In the genomic region with DNA sequence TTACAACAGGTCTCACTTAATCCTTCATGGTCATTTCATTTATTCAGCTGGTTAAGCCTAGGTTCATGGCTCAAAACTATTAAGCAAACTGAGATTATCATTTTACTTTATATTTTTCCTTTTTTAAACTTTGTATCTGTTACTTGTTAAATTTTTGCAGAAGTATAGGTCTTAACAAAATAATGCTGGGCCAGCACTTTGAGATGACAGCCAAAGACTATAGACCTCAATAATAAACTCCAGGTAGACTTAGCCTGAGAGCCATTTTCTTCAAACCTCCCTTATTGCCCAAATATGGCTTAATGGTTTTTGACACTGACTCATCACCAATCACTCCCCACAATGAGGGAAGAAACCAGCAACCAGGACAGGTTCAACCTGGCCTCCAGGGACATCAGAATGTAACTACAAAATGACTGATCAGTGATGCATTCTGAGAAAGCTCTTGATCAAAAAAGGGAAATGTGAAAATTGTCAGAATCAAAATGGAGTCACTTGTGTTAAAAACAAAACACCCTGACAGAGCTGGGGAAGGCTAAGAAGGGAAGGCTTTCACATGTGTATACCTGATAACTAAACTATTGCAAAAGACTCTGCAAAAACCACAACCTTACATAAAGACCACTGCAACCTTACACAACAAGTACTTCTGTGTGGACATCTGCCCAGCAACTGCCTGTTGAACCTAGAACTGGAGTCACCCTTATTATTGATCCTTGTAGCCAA, we compare ENCODE assay signal across 1 cellular context.
TF ChIP-seq lines count a peak whose summit lies in the region.

No MANE protein-coding gene starts in this region.

TF ChIP-seq in HepG2, 621 proteins besides CTCF, POLR2A, EP300 and RAD21 (continued from another document):
- TF ChIP-seq CEBPB (IDR thresholded peaks at IDR 0.05; ENCODE audit: borderline replicate concordance, low read depth, low read length) (peak; percentile 95), THAP11 (CRISPR knock-in tag; IDR thresholded peaks at IDR 0.05) (peak; percentile 84), TMF1 (CRISPR knock-in tag; IDR thresholded peaks at IDR 0.05; ENCODE audit: low read depth) (no peak), ZNF331 (CRISPR knock-in tag; IDR thresholded peaks at IDR 0.05) (peak; percentile 97), FOXA3 (CRISPR knock-in tag; IDR thresholded peaks at IDR 0.05) (peak; percentile 34; the same call in 1 of the 2 replicates), GATA4 (IDR thresholded peaks at IDR 0.05; ENCODE audit: borderline replicate concordance, low read depth) (no peak), RFXAP (CRISPR knock-in tag; IDR thresholded peaks at IDR 0.05; ENCODE audit: borderline replicate concordance) (peak; percentile 98), MIXL1 (CRISPR knock-in tag; IDR thresholded peaks at IDR 0.05) (peak; percentile 65; the same call in 1 of the 2 replicates), ATM (IDR thresholded peaks at IDR 0.05; ENCODE audit: borderline replicate concordance) (peak; percentile 93; the same call in 1 of the 2 replicates), ZNF549 (CRISPR knock-in tag; IDR thresholded peaks at IDR 0.05) (no peak), FOXP1 (IDR thresholded peaks at IDR 0.05) (no peak), FOXP1 (CRISPR knock-in tag; IDR thresholded peaks at IDR 0.05) (peak; percentile 42; the same call in 1 of the 2 replicates), ZSCAN30 (CRISPR knock-in tag; IDR thresholded peaks at IDR 0.05) (no peak), CBFB (CRISPR knock-in tag; IDR thresholded peaks at IDR 0.05) (peak; percentile 51; the same call in 1 of the 2 replicates), FOXJ3 (CRISPR knock-in tag; IDR thresholded peaks at IDR 0.05; ENCODE audit: borderline replicate concordance) (peak; percentile 32; the same call in 1 of the 2 replicates), SAP130 (CRISPR knock-in tag; IDR thresholded peaks at IDR 0.05; ENCODE audit: low read depth) (peak; percentile 32; the same call in 1 of the 2 replicates), ARID3A (IDR thresholded peaks at IDR 0.05; ENCODE audit: low read depth, low read length) (peak; percentile 28; the same call in 1 of the 2 replicates), SMARCC2 (IDR thresholded peaks at IDR 0.05) (no peak), CREM (IDR thresholded peaks at IDR 0.05) (0 out of 2 replicates have a peak, but pooled peaks have one; percentile 30), CREM (CRISPR knock-in tag; IDR thresholded peaks at IDR 0.05) (no peak), CEBPG (CRISPR knock-in tag; IDR thresholded peaks at IDR 0.05) (peak; percentile 73), RFX5 (IDR thresholded peaks at IDR 0.05; ENCODE audit: low read depth, low read length) (peak; percentile 95), ZFAT (CRISPR knock-in tag; conservative IDR thresholded peaks at IDR 0.05) (no peak), TRIM24 (CRISPR knock-in tag; IDR thresholded peaks at IDR 0.05) (0 out of 2 replicates have a peak, but pooled peaks have one; percentile 60), TCF7 (IDR thresholded peaks at IDR 0.05; ENCODE audit: low read depth) (no peak), ARID5B (CRISPR knock-in tag; IDR thresholded peaks at IDR 0.05) (peak; percentile 45; the same call in 1 of the 2 replicates), NFIC (IDR thresholded peaks at IDR 0.05; ENCODE audit: low read length) (no peak), FOXA1 (IDR thresholded peaks at IDR 0.05) (no peak), FOXA1 (CRISPR knock-in tag; IDR thresholded peaks at IDR 0.05) (0 out of 2 replicates have a peak, but pooled peaks have one; percentile 7), ZNF235 (CRISPR knock-in tag; IDR thresholded peaks at IDR 0.05; ENCODE audit: borderline replicate concordance) (no peak), GATAD2A (CRISPR knock-in tag; IDR thresholded peaks at IDR 0.05) (peak; percentile 68)
- TF ChIP-seq, protein P1, sequence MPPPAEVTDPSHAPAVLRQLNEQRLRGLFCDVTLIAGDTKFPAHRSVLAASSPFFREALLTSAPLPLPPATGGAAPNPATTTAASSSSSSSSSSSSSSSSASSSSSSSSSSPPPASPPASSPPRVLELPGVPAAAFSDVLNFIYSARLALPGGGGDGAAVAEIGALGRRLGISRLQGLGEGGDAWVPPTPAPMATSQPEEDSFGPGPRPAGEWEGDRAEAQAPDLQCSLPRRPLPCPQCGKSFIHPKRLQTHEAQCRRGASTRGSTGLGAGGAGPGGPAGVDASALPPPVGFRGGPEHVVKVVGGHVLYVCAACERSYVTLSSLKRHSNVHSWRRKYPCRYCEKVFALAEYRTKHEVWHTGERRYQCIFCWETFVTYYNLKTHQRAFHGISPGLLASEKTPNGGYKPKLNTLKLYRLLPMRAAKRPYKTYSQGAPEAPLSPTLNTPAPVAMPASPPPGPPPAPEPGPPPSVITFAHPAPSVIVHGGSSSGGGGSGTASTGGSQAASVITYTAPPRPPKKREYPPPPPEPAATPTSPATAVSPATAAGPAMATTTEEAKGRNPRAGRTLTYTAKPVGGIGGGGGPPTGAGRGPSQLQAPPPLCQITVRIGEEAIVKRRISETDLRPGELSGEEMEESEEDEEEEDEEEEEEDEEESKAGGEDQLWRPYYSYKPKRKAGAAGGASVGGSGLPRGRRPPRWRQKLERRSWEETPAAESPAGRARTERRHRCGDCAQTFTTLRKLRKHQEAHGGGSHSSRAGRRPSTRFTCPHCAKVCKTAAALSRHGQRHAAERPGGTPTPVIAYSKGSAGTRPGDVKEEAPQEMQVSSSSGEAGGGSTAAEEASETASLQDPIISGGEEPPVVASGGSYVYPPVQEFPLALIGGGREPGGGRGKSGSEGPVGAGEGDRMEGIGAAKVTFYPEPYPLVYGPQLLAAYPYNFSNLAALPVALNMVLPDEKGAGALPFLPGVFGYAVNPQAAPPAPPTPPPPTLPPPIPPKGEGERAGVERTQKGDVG (CRISPR knock-in tag; IDR thresholded peaks at IDR 0.05; ENCODE audit: borderline replicate concordance), result no peak
- TF ChIP-seq, protein P2, sequence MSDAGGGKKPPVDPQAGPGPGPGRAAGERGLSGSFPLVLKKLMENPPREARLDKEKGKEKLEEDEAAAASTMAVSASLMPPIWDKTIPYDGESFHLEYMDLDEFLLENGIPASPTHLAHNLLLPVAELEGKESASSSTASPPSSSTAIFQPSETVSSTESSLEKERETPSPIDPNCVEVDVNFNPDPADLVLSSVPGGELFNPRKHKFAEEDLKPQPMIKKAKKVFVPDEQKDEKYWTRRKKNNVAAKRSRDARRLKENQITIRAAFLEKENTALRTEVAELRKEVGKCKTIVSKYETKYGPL (CRISPR knock-in tag; IDR thresholded peaks at IDR 0.05), result 0 out of 2 replicates have a peak, but pooled peaks have one; percentile 66
- TF ChIP-seq, protein P3, sequence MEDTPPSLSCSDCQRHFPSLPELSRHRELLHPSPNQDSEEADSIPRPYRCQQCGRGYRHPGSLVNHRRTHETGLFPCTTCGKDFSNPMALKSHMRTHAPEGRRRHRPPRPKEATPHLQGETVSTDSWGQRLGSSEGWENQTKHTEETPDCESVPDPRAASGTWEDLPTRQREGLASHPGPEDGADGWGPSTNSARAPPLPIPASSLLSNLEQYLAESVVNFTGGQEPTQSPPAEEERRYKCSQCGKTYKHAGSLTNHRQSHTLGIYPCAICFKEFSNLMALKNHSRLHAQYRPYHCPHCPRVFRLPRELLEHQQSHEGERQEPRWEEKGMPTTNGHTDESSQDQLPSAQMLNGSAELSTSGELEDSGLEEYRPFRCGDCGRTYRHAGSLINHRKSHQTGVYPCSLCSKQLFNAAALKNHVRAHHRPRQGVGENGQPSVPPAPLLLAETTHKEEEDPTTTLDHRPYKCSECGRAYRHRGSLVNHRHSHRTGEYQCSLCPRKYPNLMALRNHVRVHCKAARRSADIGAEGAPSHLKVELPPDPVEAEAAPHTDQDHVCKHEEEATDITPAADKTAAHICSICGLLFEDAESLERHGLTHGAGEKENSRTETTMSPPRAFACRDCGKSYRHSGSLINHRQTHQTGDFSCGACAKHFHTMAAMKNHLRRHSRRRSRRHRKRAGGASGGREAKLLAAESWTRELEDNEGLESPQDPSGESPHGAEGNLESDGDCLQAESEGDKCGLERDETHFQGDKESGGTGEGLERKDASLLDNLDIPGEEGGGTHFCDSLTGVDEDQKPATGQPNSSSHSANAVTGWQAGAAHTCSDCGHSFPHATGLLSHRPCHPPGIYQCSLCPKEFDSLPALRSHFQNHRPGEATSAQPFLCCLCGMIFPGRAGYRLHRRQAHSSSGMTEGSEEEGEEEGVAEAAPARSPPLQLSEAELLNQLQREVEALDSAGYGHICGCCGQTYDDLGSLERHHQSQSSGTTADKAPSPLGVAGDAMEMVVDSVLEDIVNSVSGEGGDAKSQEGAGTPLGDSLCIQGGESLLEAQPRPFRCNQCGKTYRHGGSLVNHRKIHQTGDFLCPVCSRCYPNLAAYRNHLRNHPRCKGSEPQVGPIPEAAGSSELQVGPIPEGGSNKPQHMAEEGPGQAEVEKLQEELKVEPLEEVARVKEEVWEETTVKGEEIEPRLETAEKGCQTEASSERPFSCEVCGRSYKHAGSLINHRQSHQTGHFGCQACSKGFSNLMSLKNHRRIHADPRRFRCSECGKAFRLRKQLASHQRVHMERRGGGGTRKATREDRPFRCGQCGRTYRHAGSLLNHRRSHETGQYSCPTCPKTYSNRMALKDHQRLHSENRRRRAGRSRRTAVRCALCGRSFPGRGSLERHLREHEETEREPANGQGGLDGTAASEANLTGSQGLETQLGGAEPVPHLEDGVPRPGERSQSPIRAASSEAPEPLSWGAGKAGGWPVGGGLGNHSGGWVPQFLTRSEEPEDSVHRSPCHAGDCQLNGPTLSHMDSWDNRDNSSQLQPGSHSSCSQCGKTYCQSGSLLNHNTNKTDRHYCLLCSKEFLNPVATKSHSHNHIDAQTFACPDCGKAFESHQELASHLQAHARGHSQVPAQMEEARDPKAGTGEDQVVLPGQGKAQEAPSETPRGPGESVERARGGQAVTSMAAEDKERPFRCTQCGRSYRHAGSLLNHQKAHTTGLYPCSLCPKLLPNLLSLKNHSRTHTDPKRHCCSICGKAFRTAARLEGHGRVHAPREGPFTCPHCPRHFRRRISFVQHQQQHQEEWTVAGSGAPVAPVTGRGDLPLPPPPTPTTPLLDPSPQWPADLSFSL (CRISPR knock-in tag; IDR thresholded peaks at IDR 0.05), result peak; percentile 84
